Comparison of ENCODE assay signal across 8 cellular contexts in genomic region chr13:76991432-76991795, GRCh38. TPM values are rescaled to one million over a fixed set of nuclear protein-coding genes. Genes with fewer than 3 reads are reported as not detected.
DNase-seq lines count a peak whose midpoint lies in the region; ATAC-seq and TF ChIP-seq lines count a peak whose summit lies in the region.

No MANE protein-coding gene starts in this region.

- H3K27me3 ChIP-seq in BJ (ENCODE audit: control insufficient read depth, insufficient read depth, low read length) (peaks cover 2% of the 10 kb centered on the region; the same call in 1 of the 2 replicates), esophagus muscularis mucosa (no peaks in the 10 kb centered on the region), vagina (no peaks in the 10 kb centered on the region)

- H3K4me1 ChIP-seq in esophagus muscularis mucosa (peaks cover 14 to 29% (median 27%) of the 10 kb centered on the region in 4 donors), vagina (peaks cover 24% of the 10 kb centered on the region)

- TF ChIP-seq EP300 in esophagus muscularis mucosa (IDR thresholded peaks at IDR 0.05) = no peak

- peak overlapping the region; percentile 89 for H3K4me3 Mint-ChIP-seq in progenitor cell of endocrine pancreas (ENCODE audit: low read depth)

- TF ChIP-seq CTCF in BJ (IDR thresholded peaks at IDR 0.05; ENCODE audit: insufficient read depth, low read depth, low read length) = no peak
- TF ChIP-seq CTCF in esophagus muscularis mucosa (IDR thresholded peaks at IDR 0.05) = no peak
- no peak for TF ChIP-seq CTCF in progenitor cell of endocrine pancreas (IDR thresholded peaks at IDR 0.05; ENCODE audit: unreplicated experiment)
- TF ChIP-seq CTCF in vagina (IDR thresholded peaks at IDR 0.05) = no peak

- peaks cover 13% of the 10 kb centered on the region for H3K4me1 Mint-ChIP-seq in progenitor cell of endocrine pancreas (ENCODE audit: low read depth)

- H3K27ac Mint-ChIP-seq in progenitor cell of endocrine pancreas = peak overlapping the region; percentile 95

- H3K27me3 Mint-ChIP-seq in progenitor cell of endocrine pancreas = peaks cover 16% of the 10 kb centered on the region

- no peak for DNase-seq in BJ (ENCODE audit: low read depth)
- peak; percentile 52 for DNase-seq in HT1080 (ENCODE audit: low read depth)
- DNase-seq in activated CD8-positive, alpha-beta memory T cell treated with anti-CD3 and anti-CD28 coated beads, Interleukin-2, amount 50 U/mL, for 1 hour (ENCODE audit: extremely low read depth) = peak; percentile 71
- DNase-seq in esophagus muscularis mucosa (ENCODE audit: extremely low spot score) = no peak
- DNase-seq in progenitor cell of endocrine pancreas (ENCODE audit: low spot score, unreplicated experiment) = no peak
- DNase-seq in vagina (ENCODE audit: extremely low spot score in 2 of 2) = peak in 1 of 2 donors; percentile 89
- DNase-seq in erythroblast (lab: John Stamatoyannopoulos, UW) = no peak

- peaks cover 2% of the 10 kb centered on the region for H3K36me3 Mint-ChIP-seq in progenitor cell of endocrine pancreas (ENCODE audit: insufficient read depth)

- intact Hi-C loops in esophagus muscularis mucosa (cut with DNase I) = loop anchor here (5.0 kb wide), 1 partner anchor 36 kb away; the partner anchor contains the start of gene FBXL3
- intact Hi-C loops in vagina (cut with DNase I) = loop anchor here (5.0 kb wide), 1 partner anchor 36 kb away; the partner anchor contains the start of gene FBXL3

- WGBS in esophagus muscularis mucosa = 37% methylated on average over 15 of the region's 15 CpGs

- CTCF ChIA-PET in BJ (lab: Yijun Ruan, JAX) = interaction anchor here (1.0 to 5.9 kb wide), 3 partner anchors 11 to 324 kb away, joined by 3 to 71 read pairs (median 3); no protein-coding TSS in a partner anchor

- POLR2A ChIA-PET in BJ (lab: Charles Lee) = interaction anchor here (0.6 kb wide), 2 partner anchors 19 to 35 kb away, joined by 4 read pairs; partner anchors contain the start of gene FBXL3

- H3K9me3 Mint-ChIP-seq in progenitor cell of endocrine pancreas (ENCODE audit: low read depth) = no peaks in the 10 kb centered on the region

- H3K27ac ChIP-seq in esophagus muscularis mucosa (replicated peaks in 1 of 4) (peak overlapping the region; percentile 88 to 98 (median 94)), vagina (peak overlapping the region; percentile 88)

- no peak for TF ChIP-seq POLR2A in esophagus muscularis mucosa (IDR thresholded peaks at IDR 0.05; ENCODE audit: low read depth)
- no peak for TF ChIP-seq POLR2A in vagina (IDR thresholded peaks at IDR 0.05)
- no peak for TF ChIP-seq POLR2A in erythroblast (IDR thresholded peaks at IDR 0.05; ENCODE audit: low read length)

- H3K36me3 ChIP-seq in BJ (ENCODE audit: control insufficient read depth, insufficient read depth, low read length) = 0 out of 2 replicates have a peak, but pooled peaks cover 2% of the 10 kb centered on the region
- peaks cover 0 to 14% (median 5%) of the 10 kb centered on the region in 4 donors for H3K36me3 ChIP-seq in esophagus muscularis mucosa
- peaks cover 0 to 7% of the 10 kb centered on the region in 2 donors for H3K36me3 ChIP-seq in vagina

- no peaks in the 10 kb centered on the region for H3K9me3 ChIP-seq in esophagus muscularis mucosa
- no peaks in the 10 kb centered on the region for H3K9me3 ChIP-seq in vagina

- ATAC-seq in GM19468 (IDR thresholded peaks at IDR 0.05; ENCODE audit: extremely low read depth, unreplicated experiment) = peak; percentile 45

- H3K4me3 ChIP-seq in BJ (ENCODE audit: low read depth, low read length) = peak overlapping the region; percentile 95
- peak overlapping the region; percentile 62 to 96 (median 94) for H3K4me3 ChIP-seq in esophagus muscularis mucosa
- H3K4me3 ChIP-seq in vagina = peak overlapping the region; percentile 73 to 74

RNA-seq across cellular contexts. Expression of gene CLN5, which starts 0.5 kb away (rescaled TPM):
- 11.0 and 22.2 TPM in 2 replicates for polyA plus RNA-seq in BJ (2011; rRNA removed)
- 6.4 TPM in 2 replicates for polyA minus RNA-seq in BJ (2011; rRNA and poly(A)+ RNA removed)
- total RNA-seq in HT1080 (2014; rRNA removed; shearing (Covaris generic)) = 18.4 TPM in 2 replicates
- 13.0 and 15.7 TPM in 2 replicates for polyA plus RNA-seq in HT1080 (2015; cell fraction: cytosol; rRNA removed)
- 24.5 and 25.1 TPM in 2 replicates for polyA plus RNA-seq in HT1080 (2015; cell fraction: nucleus; rRNA removed)
- total RNA-seq in esophagus muscularis mucosa = 10 to 100 TPM; 17.6 to 26.2 (median 19.8) TPM
- total RNA-seq in progenitor cell of endocrine pancreas = 21.3 and 21.4 TPM in 2 replicates
- 15.0 TPM for total RNA-seq in vagina

RNA-seq across cellular contexts. Expression of gene FBXL3, which starts 35.5 kb away (rescaled TPM):
- polyA plus RNA-seq in BJ (2011; rRNA removed) = 22.0 and 35.9 TPM in 2 replicates
- polyA minus RNA-seq in BJ (2011; rRNA and poly(A)+ RNA removed) = 19.2 and 22.0 TPM in 2 replicates
- total RNA-seq in HT1080 (2014; rRNA removed; shearing (Covaris generic)) = 39.0 TPM in 2 replicates
- polyA plus RNA-seq in HT1080 (2015; cell fraction: cytosol; rRNA removed) = 27.9 and 35.8 TPM in 2 replicates
- 23.0 and 27.2 TPM in 2 replicates for polyA plus RNA-seq in HT1080 (2015; cell fraction: nucleus; rRNA removed)
- total RNA-seq in esophagus muscularis mucosa (100 to 1,000 TPM in 1 of 4 donors, 10 to 100 TPM in 3; 76.9 to 118 (median 80.5) TPM), progenitor cell of endocrine pancreas (18.0 and 21.8 TPM in 2 replicates), vagina (59.4 TPM)

RNA-seq across cellular contexts. Expression of gene ACOD1, which starts 43.1 kb away (rescaled TPM):
- not detected in 2 replicates for polyA plus RNA-seq in BJ (2011; rRNA removed)
- polyA minus RNA-seq in BJ (2011; rRNA and poly(A)+ RNA removed) = not detected in 2 replicates
- 0.30 TPM in 1 of 2 replicates, not detected in the other for total RNA-seq in HT1080 (2014; rRNA removed; shearing (Covaris generic))
- polyA plus RNA-seq in HT1080 (2015; cell fraction: cytosol; rRNA removed) = not detected in 2 replicates
- polyA plus RNA-seq in HT1080 (2015; cell fraction: nucleus; rRNA removed) = not detected in 2 replicates
- not detected for total RNA-seq in esophagus muscularis mucosa
- total RNA-seq in progenitor cell of endocrine pancreas = not detected in 2 replicates
- total RNA-seq in vagina = not detected

Comparison
In these comparisons a context has a peak if more than half of its experiments do, and no peak if none do; other contexts are left out.
1. DNase-seq: peak in HT1080 (single experiment) and activated CD8-positive, alpha-beta memory T cell treated with anti-CD3 and anti-CD28 coated beads, Interleukin-2, amount 50 U/mL, for 1 hour (single experiment); none in BJ (single experiment), esophagus muscularis mucosa (single experiment), progenitor cell of endocrine pancreas (single experiment) and erythroblast (0 of 2).
2. Peak in every context shown above with its lines, with median percentiles within 50 percentile points of each other: H3K4me3 ChIP-seq.